ENCODE assay signal across 8 cellular contexts in the genomic region with DNA sequence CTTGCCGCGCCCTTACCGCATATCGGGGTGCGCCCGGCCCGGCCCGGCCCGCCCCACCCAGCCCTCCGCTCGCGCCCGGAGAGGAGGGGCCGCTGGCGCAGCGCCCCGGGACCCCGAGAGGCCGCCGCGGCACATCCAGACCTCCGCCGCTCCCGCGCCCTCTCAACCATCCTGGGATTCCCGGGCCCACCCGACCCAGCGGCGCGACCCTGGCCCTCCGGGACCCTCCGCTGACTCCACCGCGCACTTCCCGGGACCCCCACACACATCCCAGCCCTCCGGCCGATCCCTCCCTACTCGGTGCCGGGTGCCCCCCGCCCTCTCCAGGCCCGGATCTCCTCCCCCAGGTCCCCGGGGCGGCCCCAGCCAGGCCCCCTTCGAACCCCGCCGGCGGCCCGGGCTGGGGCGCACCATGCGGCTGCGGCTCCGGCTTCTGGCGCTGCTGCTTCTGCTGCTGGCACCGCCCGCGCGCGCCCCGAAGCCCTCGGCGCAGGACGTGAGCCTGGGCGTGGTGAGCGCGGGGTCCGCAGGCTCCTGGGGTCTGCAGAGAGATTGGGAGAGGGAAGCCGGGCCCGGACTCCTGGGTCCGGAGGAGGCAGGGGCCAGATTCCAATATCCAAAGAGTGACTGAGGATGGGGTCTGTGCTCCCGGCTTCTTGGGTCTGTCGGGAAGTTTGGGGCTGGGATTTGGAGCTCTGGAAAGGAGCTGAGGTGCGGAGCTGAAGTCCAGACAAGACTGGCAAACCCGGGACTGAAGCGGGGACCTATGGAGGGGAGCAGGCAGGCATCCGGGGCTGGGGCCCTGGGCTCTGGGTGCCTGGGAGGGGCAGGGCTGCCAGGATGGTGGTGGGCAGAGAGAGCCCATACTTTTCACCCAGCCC. TPM values are rescaled to one million over a fixed set of nuclear protein-coding genes. Genes with fewer than 3 reads are reported as not detected.
DNase-seq lines count a peak whose midpoint lies in the region; ATAC-seq lines count a peak whose summit lies in the region.

A gene with protein sequence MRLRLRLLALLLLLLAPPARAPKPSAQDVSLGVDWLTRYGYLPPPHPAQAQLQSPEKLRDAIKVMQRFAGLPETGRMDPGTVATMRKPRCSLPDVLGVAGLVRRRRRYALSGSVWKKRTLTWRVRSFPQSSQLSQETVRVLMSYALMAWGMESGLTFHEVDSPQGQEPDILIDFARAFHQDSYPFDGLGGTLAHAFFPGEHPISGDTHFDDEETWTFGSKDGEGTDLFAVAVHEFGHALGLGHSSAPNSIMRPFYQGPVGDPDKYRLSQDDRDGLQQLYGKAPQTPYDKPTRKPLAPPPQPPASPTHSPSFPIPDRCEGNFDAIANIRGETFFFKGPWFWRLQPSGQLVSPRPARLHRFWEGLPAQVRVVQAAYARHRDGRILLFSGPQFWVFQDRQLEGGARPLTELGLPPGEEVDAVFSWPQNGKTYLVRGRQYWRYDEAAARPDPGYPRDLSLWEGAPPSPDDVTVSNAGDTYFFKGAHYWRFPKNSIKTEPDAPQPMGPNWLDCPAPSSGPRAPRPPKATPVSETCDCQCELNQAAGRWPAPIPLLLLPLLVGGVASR (plus strand): TSS at position 56 of the 881 bp plus-strand sequence. CDS start 357 bp downstream, at position 413.

- H3K4me3 ChIP-seq in stomach smooth muscle (ENCODE audit: low read length in 2 of 2) = peak within 1 kb of the TSS; percentile 46 to 69

- no peaks in the 10 kb centered on the region for H3K9me3 Mint-ChIP-seq in activated naive CD8-positive, alpha-beta T cell treated with anti-CD3 and anti-CD28 coated beads, Interleukin-2, amount 10 ng/mL, durations not matched to agents 7 days and 5 days

- peak; percentile 46 for ATAC-seq in activated naive CD8-positive, alpha-beta T cell treated with anti-CD3 and anti-CD28 coated beads, Interleukin-2, amount 10 ng/mL, durations not matched to agents 7 days and 5 days (ENCODE audit: low read depth)
- no peak for ATAC-seq in GM18909 (IDR thresholded peaks at IDR 0.05; ENCODE audit: poor library complexity, unreplicated experiment)

- no peak within 1 kb of the TSS for H3K9ac ChIP-seq in stomach smooth muscle (ENCODE audit: low read length in 2 of 2)

- peaks cover 23 to 53% of the 10 kb centered on the region in 2 donors for H3K27me3 ChIP-seq in stomach smooth muscle (ENCODE audit: control insufficient read depth in 1 of 2, insufficient read depth in 2 of 2, low read length in 2 of 2)

- DNase-seq in DMS 273 (lab: John Stamatoyannopoulos, UW; ENCODE audit: unreplicated experiment) = peak; percentile 41
- DNase-seq in DMS 273 treated with DMSO at 0.1 percent for 48 hours (lab: John Stamatoyannopoulos, UW) = no peak
- peak; percentile 71 for DNase-seq in activated naive CD8-positive, alpha-beta T cell treated with anti-CD3 and anti-CD28 coated beads, Interleukin-2, amount 10 ng/mL, durations not matched to agents 7 days and 5 days
- DNase-seq in iPS-NIHi7 (ENCODE audit: extremely low spot score) = peak; percentile 42
- DNase-seq in NCI-H2107 treated with DMSO at 0.1 percent for 48 hours (lab: John Stamatoyannopoulos, UW; ENCODE audit: unreplicated experiment) = no peak
- DNase-seq in A172 (ENCODE audit: low spot score) = no peak

- peaks cover 26% of the 10 kb centered on the region for H3K27me3 Mint-ChIP-seq in activated naive CD8-positive, alpha-beta T cell treated with anti-CD3 and anti-CD28 coated beads, Interleukin-2, amount 10 ng/mL, durations not matched to agents 7 days and 5 days

- POLR2A ChIA-PET in activated naive CD8-positive, alpha-beta T cell treated with anti-CD3 and anti-CD28 coated beads, Interleukin-2, amount 10 ng/mL, durations not matched to agents 7 days and 5 days (lab: Charles Lee) = interaction anchor here (0.7 to 11.6 kb wide), 16 partner anchors 11 to 103 kb away, joined by 3 to 131 read pairs (median 6); a partner anchor contains a TSS

- H3K4me1 ChIP-seq in stomach smooth muscle (ENCODE audit: control insufficient read depth, insufficient read depth, low read length) = peaks cover 15% of the 10 kb centered on the region

- peaks cover 37% of the 10 kb centered on the region for H3K4me1 Mint-ChIP-seq in activated naive CD8-positive, alpha-beta T cell treated with anti-CD3 and anti-CD28 coated beads, Interleukin-2, amount 10 ng/mL, durations not matched to agents 7 days and 5 days

- H3K27ac ChIP-seq in stomach smooth muscle (ENCODE audit: low read length) = no peak within 1 kb of the TSS

- H3K9me3 ChIP-seq in stomach smooth muscle (ENCODE audit: control insufficient read depth in 2 of 2, low read length in 2 of 2) = no peaks in the 10 kb centered on the region

- peak within 1 kb of the TSS; percentile 83 for H3K27ac Mint-ChIP-seq in activated naive CD8-positive, alpha-beta T cell treated with anti-CD3 and anti-CD28 coated beads, Interleukin-2, amount 10 ng/mL, durations not matched to agents 7 days and 5 days

- H3K4me3 Mint-ChIP-seq in activated naive CD8-positive, alpha-beta T cell treated with anti-CD3 and anti-CD28 coated beads, Interleukin-2, amount 10 ng/mL, durations not matched to agents 7 days and 5 days = peak within 1 kb of the TSS; percentile 90

- H3K36me3 Mint-ChIP-seq in activated naive CD8-positive, alpha-beta T cell treated with anti-CD3 and anti-CD28 coated beads, Interleukin-2, amount 10 ng/mL, durations not matched to agents 7 days and 5 days = peaks cover 28% of the 10 kb centered on the region

- H3K36me3 ChIP-seq in stomach smooth muscle (ENCODE audit: control insufficient read depth in 2 of 2, insufficient read depth in 2 of 2, low read length in 2 of 2) = no peaks in the 10 kb centered on the region

RNA-seq across cellular contexts. Expression of the gene that starts here (rescaled TPM):
- total RNA-seq in activated naive CD8-positive, alpha-beta T cell treated with anti-CD3 and anti-CD28 coated beads, Interleukin-2, amount 10 ng/mL, durations not matched to agents 7 days and 5 days = 10 to 100 TPM; 49.3 to 60.4 TPM
- 0.53 and 1.6 TPM in 2 replicates for total RNA-seq in A172 (2014; rRNA removed; shearing (Covaris generic))

Comparison
In these comparisons a context has a peak if more than half of its experiments do, and no peak if none do; other contexts are left out.
1. RNA of the gene that starts here (total RNA-seq): 49.3 to 60.4 TPM in activated naive CD8-positive, alpha-beta T cell treated with anti-CD3 and anti-CD28 coated beads, Interleukin-2, amount 10 ng/mL, durations not matched to agents 7 days and 5 days; 0.53 to 1.6 TPM in A172; every median in the first group is over 10 times any median in the second.
2. DNase-seq: peak in DMS 273 (single experiment), activated naive CD8-positive, alpha-beta T cell treated with anti-CD3 and anti-CD28 coated beads, Interleukin-2, amount 10 ng/mL, durations not matched to agents 7 days and 5 days (single experiment) and iPS-NIHi7 (single experiment); none in DMS 273 treated with DMSO at 0.1 percent for 48 hours (single experiment), NCI-H2107 treated with DMSO at 0.1 percent for 48 hours (single experiment) and A172 (single experiment).